ENCODE assay signal across 9 cellular contexts in genomic region chr10:79381804-79382221, GRCh38. TPM values are rescaled to one million over a fixed set of nuclear protein-coding genes. Genes with fewer than 3 reads are reported as not detected.
A peak's percentile ranks its signal among the peaks of the same experiment; 100 is the strongest.
DNase-seq lines count a peak whose midpoint lies in the region; TF ChIP-seq lines count a peak whose summit lies in the region.
"Had no signal": no experiment of that assay in that cellular context is flagged by ENCODE, and none has a peak within 500 bp of the region (broad histone marks: within the 10 kb centered on the region; RNA-seq: fewer than 3 reads in every experiment).

No MANE protein-coding gene starts in this region.

- H3K36me3 ChIP-seq in esophagus (ENCODE audit: control insufficient read depth in 2 of 2, insufficient read depth in 2 of 2, low read length in 1 of 2): no peaks in the 10 kb centered on the region

- H3K27me3 Mint-ChIP-seq in mesothelial cell of epicardium (ENCODE audit: low read depth): no peaks in the 10 kb centered on the region

- H3K4me1 ChIP-seq in esophagus (ENCODE audit: control insufficient read depth in 2 of 2, insufficient read depth in 2 of 2, low read length in 1 of 2): peaks cover 0 to 4% of the 10 kb centered on the region in 2 donors

- H3K27ac ChIP-seq in esophagus (ENCODE audit: low read depth in 2 of 2, low read length in 1 of 2): peak overlapping the region; percentile 64 to 86

- WGBS in esophagus, 2 donors: 44 to 52% methylated on average over 11 of the region's 11 CpGs

- peaks cover 10% of the 10 kb centered on the region for H3K4me1 Mint-ChIP-seq in mesothelial cell of epicardium
- H3K4me1 Mint-ChIP-seq: CD14-positive monocyte had no signal

- H3K4me3 Mint-ChIP-seq in mesothelial cell of epicardium: no peak overlapping the region
- H3K4me3 Mint-ChIP-seq: CD14-positive monocyte had no signal

- H3K9me3 Mint-ChIP-seq in mesothelial cell of epicardium: no peaks in the 10 kb centered on the region
- H3K9me3 Mint-ChIP-seq: CD14-positive monocyte had no signal

- no peak for TF ChIP-seq CTCF in mesothelial cell of epicardium (IDR thresholded peaks at IDR 0.05; ENCODE audit: unreplicated experiment)

- peak; percentile 97 for DNase-seq in A172 (ENCODE audit: low spot score)
- peak; percentile 55 for DNase-seq in HuH-7.5 (ENCODE audit: low spot score)
- peak in 1 of 2 experiments; percentile 57 for DNase-seq in mesothelial cell of epicardium (ENCODE audit: low spot score in 2 of 2, unreplicated experiment in 2 of 2)
- DNase-seq in NK-92 (lab: John Stamatoyannopoulos, UW; ENCODE audit: unreplicated experiment): no peak
- no peak for DNase-seq in hippocampal formation (lab: John Stamatoyannopoulos, UW)
- DNase-seq in NOMO-1 treated with dmso at 0.1 percent for 144 hours (lab: John Stamatoyannopoulos, UW; ENCODE audit: unreplicated experiment): no peak
- DNase-seq in cerebellum (ENCODE audit: low spot score): no peak

- H3K27ac Mint-ChIP-seq in mesothelial cell of epicardium: peak overlapping the region; percentile 89
- H3K27ac Mint-ChIP-seq: CD14-positive monocyte had no signal

- H3K9me3 ChIP-seq in esophagus (ENCODE audit: control insufficient read depth in 2 of 2, insufficient read depth in 1 of 2, low read depth in 1 of 2, low read length in 1 of 2): peaks cover 0 to 3% of the 10 kb centered on the region in 2 donors

- no peak overlapping the region for H3K4me3 ChIP-seq in esophagus (ENCODE audit: low read depth in 1 of 2, low read length in 2 of 2)

- no peaks in the 10 kb centered on the region for H3K27me3 ChIP-seq in esophagus (ENCODE audit: control insufficient read depth in 1 of 2, insufficient read depth in 2 of 2, low read length in 2 of 2)

- no peaks in the 10 kb centered on the region for H3K36me3 Mint-ChIP-seq in mesothelial cell of epicardium

RNA-seq across cellular contexts. Expression of gene PPIF, which starts 34.5 kb away (rescaled TPM):
- total RNA-seq in A172 (2014; rRNA removed; shearing (Covaris generic)): 38.2 and 47.2 TPM in 2 replicates
- 10 to 100 TPM; 38.4 to 57.4 TPM for polyA plus RNA-seq in esophagus
- 35.1 to 37.3 TPM (median 36.3 TPM) in 3 replicates for total RNA-seq in mesothelial cell of epicardium
- 10.9 TPM for total RNA-seq in cerebellum

Comparison
In these comparisons a context has a peak if more than half of its experiments do, and no peak if none do; other contexts are left out.
1. DNase-seq: peak in A172 (single experiment) and HuH-7.5 (single experiment); none in NK-92 (single experiment), hippocampal formation (0 of 2), NOMO-1 treated with dmso at 0.1 percent for 144 hours (single experiment) and cerebellum (single experiment).